ENCODE assay signal across 8 cellular contexts in the genomic region with DNA sequence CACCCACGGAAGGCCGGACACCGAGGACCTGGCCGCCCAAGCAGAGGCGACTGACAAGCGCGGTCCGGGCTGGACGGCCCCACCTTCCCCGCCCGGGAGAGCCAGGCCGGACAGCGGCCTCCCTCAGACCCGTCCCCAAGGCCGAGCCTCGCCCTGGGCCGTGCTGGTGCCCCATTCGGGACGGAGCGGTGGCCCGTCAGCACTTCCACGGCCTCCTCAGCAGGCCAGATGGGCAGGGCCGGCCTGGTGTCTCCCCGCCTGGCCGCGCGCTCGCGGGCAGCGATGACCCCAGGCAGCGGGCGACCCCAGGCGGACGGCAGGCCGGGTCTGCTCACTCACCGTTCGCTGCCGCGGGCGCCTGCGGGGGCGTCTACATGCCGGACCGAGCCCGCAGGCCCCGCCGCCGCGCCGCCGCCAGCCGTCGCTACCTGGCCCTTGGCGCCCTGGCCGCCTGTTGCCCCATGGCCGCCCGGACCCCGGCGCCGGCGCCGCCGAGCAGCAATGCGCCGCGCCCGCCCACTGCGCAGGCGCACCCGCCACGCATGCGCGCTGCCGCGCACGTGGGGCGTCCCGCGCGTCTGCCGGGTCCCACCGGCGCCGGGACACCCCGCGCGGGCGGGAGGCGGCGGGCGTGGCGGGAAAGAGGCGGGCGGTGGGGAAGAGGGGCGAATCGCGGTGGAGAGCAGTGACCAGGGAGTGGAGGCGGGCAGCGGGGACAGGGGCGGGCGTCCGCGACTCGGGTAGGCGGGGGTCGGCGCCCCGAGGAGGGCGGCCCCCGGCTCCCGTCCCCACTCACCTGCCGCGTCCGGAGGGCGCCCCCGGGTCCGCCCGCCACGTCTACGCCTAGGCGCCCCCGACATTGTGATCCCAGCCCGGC. TPM values are rescaled to one million over a fixed set of nuclear protein-coding genes. Genes with fewer than 3 reads are reported as not detected.
A peak's percentile ranks its signal among the peaks of the same experiment; 100 is the strongest.
DNase-seq lines count a peak whose midpoint lies in the region; ATAC-seq and TF ChIP-seq lines count a peak whose summit lies in the region.

A gene with protein sequence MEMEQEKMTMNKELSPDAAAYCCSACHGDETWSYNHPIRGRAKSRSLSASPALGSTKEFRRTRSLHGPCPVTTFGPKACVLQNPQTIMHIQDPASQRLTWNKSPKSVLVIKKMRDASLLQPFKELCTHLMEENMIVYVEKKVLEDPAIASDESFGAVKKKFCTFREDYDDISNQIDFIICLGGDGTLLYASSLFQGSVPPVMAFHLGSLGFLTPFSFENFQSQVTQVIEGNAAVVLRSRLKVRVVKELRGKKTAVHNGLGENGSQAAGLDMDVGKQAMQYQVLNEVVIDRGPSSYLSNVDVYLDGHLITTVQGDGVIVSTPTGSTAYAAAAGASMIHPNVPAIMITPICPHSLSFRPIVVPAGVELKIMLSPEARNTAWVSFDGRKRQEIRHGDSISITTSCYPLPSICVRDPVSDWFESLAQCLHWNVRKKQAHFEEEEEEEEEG (minus strand): TSS at position 521 of the 877 bp plus-strand sequence. CDS start 13,064 bp downstream, outside the sequence.

- under 1% methylated on average over 94 of the region's 123 CpGs for WGBS in prostate gland

- intact Hi-C loops in left cardiac atrium (cut with DNase I) (no loop called here), prostate gland (cut with DNase I) (loop anchor here (5.0 kb wide), 1 partner anchor 114 kb away; a partner anchor contains a TSS), upper lobe of right lung (cut with DNase I) (no loop called here)

- peaks cover 9% of the 10 kb centered on the region; the same call in 1 of the 2 replicates for H4K20me1 ChIP-seq in SU-DHL-6 (ENCODE audit: low read depth, low read length)

- H3K4me1 ChIP-seq in HUES48 (ENCODE audit: control insufficient read depth, insufficient read depth, low read length) (peaks cover 41% of the 10 kb centered on the region), adipocyte (ENCODE audit: control insufficient read depth, insufficient read depth, low read length) (peaks cover 66% of the 10 kb centered on the region), prostate gland (replicated peaks) (peaks cover 18% of the 10 kb centered on the region), upper lobe of right lung (peaks cover 73% of the 10 kb centered on the region)

- H3K9ac ChIP-seq in HUES48 (ENCODE audit: low read depth, low read length) = peak within 1 kb of the TSS; percentile 74
- H3K9ac ChIP-seq in SU-DHL-6 (ENCODE audit: low read length) = peak within 1 kb of the TSS; percentile 95
- peak within 1 kb of the TSS; percentile 97 for H3K9ac ChIP-seq in adipocyte (ENCODE audit: low read length)

- H3F3A ChIP-seq in SU-DHL-6 (ENCODE audit: insufficient read depth) = peaks cover 62% of the 10 kb centered on the region

- peak within 1 kb of the TSS; percentile 92 for H3K4me3 ChIP-seq in HUES48 (ENCODE audit: low read depth, low read length)
- H3K4me3 ChIP-seq in SU-DHL-6 (ENCODE audit: insufficient read depth, low read length, poor library complexity, severe bottlenecking) = peak within 1 kb of the TSS; percentile 68
- peak within 1 kb of the TSS; percentile 95 for H3K4me3 ChIP-seq in adipocyte (ENCODE audit: low read length)
- peak within 1 kb of the TSS; percentile 81 to 86 for H3K4me3 ChIP-seq in prostate gland
- peak within 1 kb of the TSS; percentile 86 for H3K4me3 ChIP-seq in upper lobe of right lung

- TF ChIP-seq CTCF in SU-DHL-6 (IDR thresholded peaks at IDR 0.05; ENCODE audit: insufficient read depth, low read length, poor library complexity, severe bottlenecking) (no peak), prostate gland (IDR thresholded peaks at IDR 0.05) (peak in 1 of 4 experiments; percentile 16), upper lobe of right lung (IDR thresholded peaks at IDR 0.05) (no peak)

- ATAC-seq in GM21381 (IDR thresholded peaks at IDR 0.05; ENCODE audit: unreplicated experiment) (peak; percentile 33), left cardiac atrium (peak; percentile 64 to 83), upper lobe of right lung (peak; percentile 59)

- DNase-seq in DMS53 treated with DMSO at 0.1 percent for 48 hours (lab: John Stamatoyannopoulos, UW; ENCODE audit: unreplicated experiment) (peak; percentile 35), adipocyte (ENCODE audit: low read depth) (peak; percentile 86), left cardiac atrium (peak; percentile 72), prostate gland (ENCODE audit: low spot score) (peak; percentile 37), upper lobe of right lung (peak; percentile 90)

- H3K79me2 ChIP-seq in SU-DHL-6 (ENCODE audit: insufficient read depth, low read length) = peaks cover 50% of the 10 kb centered on the region

- H3K36me3 ChIP-seq in HUES48 (ENCODE audit: control insufficient read depth, insufficient read depth, low read length) (peaks cover 6% of the 10 kb centered on the region; the same call in 1 of the 2 replicates), SU-DHL-6 (ENCODE audit: low read length) (0 out of 2 replicates have a peak, but pooled peaks cover 3% of the 10 kb centered on the region), adipocyte (ENCODE audit: control insufficient read depth, insufficient read depth, low read length, severe bottlenecking) (no peaks in the 10 kb centered on the region), prostate gland (no peaks in the 10 kb centered on the region), upper lobe of right lung (no peaks in the 10 kb centered on the region)

- peak within 1 kb of the TSS; percentile 90 for H3K27ac ChIP-seq in HUES48 (ENCODE audit: low read depth, low read length)
- peak within 1 kb of the TSS; percentile 100 for H3K27ac ChIP-seq in SU-DHL-6 (ENCODE audit: low read depth, low read length)
- H3K27ac ChIP-seq in prostate gland = peak within 1 kb of the TSS; percentile 81 to 85
- peak within 1 kb of the TSS; percentile 86 for H3K27ac ChIP-seq in upper lobe of right lung

- H3K27me3 ChIP-seq in HUES48 (ENCODE audit: control insufficient read depth, insufficient read depth, low read length) (no peaks in the 10 kb centered on the region), SU-DHL-6 (ENCODE audit: low read length) (no peaks in the 10 kb centered on the region), adipocyte (replicated peaks; ENCODE audit: control insufficient read depth, insufficient read depth, low read length) (no peaks in the 10 kb centered on the region), prostate gland (replicated peaks; ENCODE audit: insufficient read depth) (no peaks in the 10 kb centered on the region), upper lobe of right lung (no peaks in the 10 kb centered on the region)

- H3K9me3 ChIP-seq in HUES48 (ENCODE audit: control insufficient read depth, insufficient read depth, low read length) (no peaks in the 10 kb centered on the region), SU-DHL-6 (ENCODE audit: insufficient read depth, low read length) (no peaks in the 10 kb centered on the region), adipocyte (ENCODE audit: control insufficient read depth, low read length) (no peaks in the 10 kb centered on the region), prostate gland (no peaks in the 10 kb centered on the region), upper lobe of right lung (no peaks in the 10 kb centered on the region)

- TF ChIP-seq POLR2A in prostate gland (IDR thresholded peaks at IDR 0.05) = peak; percentile 3

- H3K9me2 ChIP-seq in SU-DHL-6 (replicated peaks; ENCODE audit: insufficient read depth, low read length) = no peaks in the 10 kb centered on the region

- H3K4me2 ChIP-seq in SU-DHL-6 (ENCODE audit: low read depth, low read length, poor library complexity, severe bottlenecking) = peak within 1 kb of the TSS; percentile 97

- no peak within 1 kb of the TSS for H2AFZ ChIP-seq in SU-DHL-6 (ENCODE audit: low read depth, low read length, severe bottlenecking)

RNA-seq across cellular contexts. Expression of the gene that starts here (rescaled TPM):
- 10 to 100 TPM; 39.4 to 53.9 TPM for total RNA-seq in left cardiac atrium
- total RNA-seq in prostate gland = 10 to 100 TPM; 64.5 to 91.1 TPM
- 99.2 TPM for total RNA-seq in upper lobe of right lung

Comparison
In these comparisons a context has a peak if more than half of its experiments do, and no peak if none do; other contexts are left out.
1. Peak in every context shown above with its lines: DNase-seq, ATAC-seq, H3K4me3 ChIP-seq and H3K27ac ChIP-seq.
2. DNase-seq: peak in every context shown above with its lines; median percentile 90 in upper lobe of right lung; 86 in adipocyte; 72 in left cardiac atrium; 37 in prostate gland; 35 in DMS53 treated with DMSO at 0.1 percent for 48 hours.